Comparison of ENCODE assay signal across 10 cellular contexts in genomic region chr4:2799971-2800690, GRCh38. TPM values are rescaled to one million over a fixed set of nuclear protein-coding genes. Genes with fewer than 3 reads are reported as not detected.
A peak's percentile ranks its signal among the peaks of the same experiment; 100 is the strongest.
DNase-seq lines count a peak whose midpoint lies in the region; ATAC-seq and TF ChIP-seq lines count a peak whose summit lies in the region.
"Had no signal": no experiment of that assay in that cellular context is flagged by ENCODE, and none has a peak within 500 bp of the region (broad histone marks: within the 10 kb centered on the region; RNA-seq: fewer than 3 reads in every experiment).

No MANE protein-coding gene starts in this region.

- no peak overlapping the region for H3K23ac ChIP-seq in mesendoderm (ENCODE audit: low read length)

- H3K4me3 ChIP-seq in breast epithelium (peak overlapping the region; percentile 17 to 58 (median 30)), mesendoderm (ENCODE audit: low read length) (no peak overlapping the region), upper lobe of right lung (peak overlapping the region; percentile 43)

- no peaks in the 10 kb centered on the region for H3K36me3 Mint-ChIP-seq in activated CD8-positive, alpha-beta memory T cell treated with anti-CD3 and anti-CD28 coated beads, Interleukin-2, amount 10 ng/mL, durations not matched to agents 7 days and 5 days

- H3K36me3 ChIP-seq in breast epithelium (no peaks in the 10 kb centered on the region), mesendoderm (ENCODE audit: control insufficient read depth, insufficient read depth, low read length) (no peaks in the 10 kb centered on the region), upper lobe of right lung (no peaks in the 10 kb centered on the region)

- no peak overlapping the region for H3K4ac ChIP-seq in mesendoderm (ENCODE audit: low read depth, low read length)

- peak overlapping the region; percentile 80 for H3K27ac Mint-ChIP-seq in activated CD8-positive, alpha-beta memory T cell treated with anti-CD3 and anti-CD28 coated beads, Interleukin-2, amount 10 ng/mL, durations not matched to agents 7 days and 5 days
- H3K27ac Mint-ChIP-seq: activated naive CD4-positive, alpha-beta T cell treated with anti-CD3 and anti-CD28 coated beads for 36 hours had no signal

- peak overlapping the region; percentile 62 for H3K4me3 Mint-ChIP-seq in activated CD8-positive, alpha-beta memory T cell treated with anti-CD3 and anti-CD28 coated beads, Interleukin-2, amount 10 ng/mL, durations not matched to agents 7 days and 5 days

- CTCF ChIA-PET in activated CD8-positive, alpha-beta memory T cell treated with anti-CD3 and anti-CD28 coated beads, Interleukin-2, amount 10 ng/mL, durations not matched to agents 7 days and 5 days (lab: Charles Lee) = interaction anchor here (0.8 to 1.0 kb wide), 2 partner anchors 14 to 19 kb away, joined by 3 read pairs; no protein-coding TSS in a partner anchor

- H2BK15ac ChIP-seq in mesendoderm (replicated peaks; ENCODE audit: low read depth) = no peak overlapping the region

- no peak overlapping the region for H3K9ac ChIP-seq in mesendoderm (ENCODE audit: low read length)

- no peaks in the 10 kb centered on the region for H3K9me3 Mint-ChIP-seq in activated CD8-positive, alpha-beta memory T cell treated with anti-CD3 and anti-CD28 coated beads, Interleukin-2, amount 10 ng/mL, durations not matched to agents 7 days and 5 days (ENCODE audit: low read depth)
- H3K9me3 Mint-ChIP-seq: activated naive CD4-positive, alpha-beta T cell treated with anti-CD3 and anti-CD28 coated beads for 36 hours had no signal

- H3K56ac ChIP-seq in mesendoderm (ENCODE audit: low read length) = peak overlapping the region; percentile 1

- H3K9me3 ChIP-seq in breast epithelium = no peaks in the 10 kb centered on the region
- H3K9me3 ChIP-seq in upper lobe of right lung = no peaks in the 10 kb centered on the region

- no peak overlapping the region for H4K8ac ChIP-seq in mesendoderm (ENCODE audit: low read depth, low read length)

- H2BK120ac ChIP-seq in mesendoderm (ENCODE audit: low read depth, low read length) = no peak overlapping the region

- intact Hi-C loops in breast epithelium (cut with DNase I; ENCODE audit: low total_unique reads) = loop anchor here (1.0 kb wide), 1 partner anchor 31 kb away; no protein-coding TSS in a partner anchor
- intact Hi-C loops in upper lobe of right lung (cut with DNase I) = no loop called here

- no peak for TF ChIP-seq CTCF in breast epithelium (IDR thresholded peaks at IDR 0.05)
- no peak for TF ChIP-seq CTCF in upper lobe of right lung (IDR thresholded peaks at IDR 0.05)

- H3K27me3 ChIP-seq in breast epithelium = no peaks in the 10 kb centered on the region
- H3K27me3 ChIP-seq in mesendoderm (ENCODE audit: insufficient read depth, low read length, poor library complexity) = no peaks in the 10 kb centered on the region
- H3K27me3 ChIP-seq in upper lobe of right lung = no peaks in the 10 kb centered on the region

- no peaks in the 10 kb centered on the region for H3K79me2 ChIP-seq in mesendoderm (ENCODE audit: control insufficient read depth, insufficient read depth, low read length)

- H4K5ac ChIP-seq in mesendoderm (ENCODE audit: low read length) = no peak overlapping the region

- ATAC-seq in activated CD8-positive, alpha-beta memory T cell treated with anti-CD3 and anti-CD28 coated beads, Interleukin-2, amount 10 ng/mL, durations not matched to agents 7 days and 5 days = no peak
- peak; percentile 5 for ATAC-seq in upper lobe of right lung
- no peak for ATAC-seq in HG03045 (IDR thresholded peaks at IDR 0.05; ENCODE audit: unreplicated experiment)

- DNase-seq in activated CD8-positive, alpha-beta memory T cell treated with anti-CD3 and anti-CD28 coated beads, Interleukin-2, amount 10 ng/mL, durations not matched to agents 7 days and 5 days = no peak
- no peak for DNase-seq in activated CD8-positive, alpha-beta memory T cell treated with anti-CD3 and anti-CD28 coated beads for 24 hours
- DNase-seq in breast epithelium (ENCODE audit: low spot score in 2 of 2) = no peak
- DNase-seq in mesendoderm = no peak
- DNase-seq in upper lobe of right lung = peak; percentile 75
- no peak for DNase-seq in GM19238 (ENCODE audit: insufficient read length, low spot score)
- no peak for DNase-seq in stimulated activated CD4-positive, alpha-beta T cell treated with anti-CD3 and anti-CD28 coated beads, Interleukin-15, amount 100 ng/mL, for 24 hours
- DNase-seq: activated naive CD4-positive, alpha-beta T cell treated with anti-CD3 and anti-CD28 coated beads for 36 hours; NCI-H774 had no signal

- H3K79me1 ChIP-seq in mesendoderm (ENCODE audit: low read length) = no peaks in the 10 kb centered on the region

- no peak overlapping the region for H2BK5ac ChIP-seq in mesendoderm (ENCODE audit: low read length)

- no peaks in the 10 kb centered on the region for H3K27me3 Mint-ChIP-seq in activated CD8-positive, alpha-beta memory T cell treated with anti-CD3 and anti-CD28 coated beads, Interleukin-2, amount 10 ng/mL, durations not matched to agents 7 days and 5 days

- no peak overlapping the region for H2AK5ac ChIP-seq in mesendoderm (ENCODE audit: low read length)

- H3K4me1 ChIP-seq in breast epithelium (peaks cover 36 to 60% of the 10 kb centered on the region in 2 donors), mesendoderm (ENCODE audit: control insufficient read depth, low read depth, low read length) (peaks cover 2% of the 10 kb centered on the region), upper lobe of right lung (peaks cover 93% of the 10 kb centered on the region)

- H3K4me2 ChIP-seq in mesendoderm (ENCODE audit: low read length) = no peak overlapping the region

- TF ChIP-seq POLR2A in breast epithelium (IDR thresholded peaks at IDR 0.05) = no peak

- no CpG with 5 or more reads among the region's 23 CpGs for WGBS in mesendoderm (ENCODE audit: extremely low coverage, insufficient coverage, low lambda C conversion rate)

- H3K27ac ChIP-seq in breast epithelium = peak overlapping the region; percentile 87
- H3K27ac ChIP-seq in mesendoderm (ENCODE audit: low read depth, low read length) = no peak overlapping the region
- H3K27ac ChIP-seq in upper lobe of right lung = peak overlapping the region; percentile 87

- H3K4me1 Mint-ChIP-seq in activated CD8-positive, alpha-beta memory T cell treated with anti-CD3 and anti-CD28 coated beads, Interleukin-2, amount 10 ng/mL, durations not matched to agents 7 days and 5 days = peaks cover 37% of the 10 kb centered on the region

- H3K18ac ChIP-seq in mesendoderm (ENCODE audit: low read length) = no peak overlapping the region

RNA-seq across cellular contexts. Expression of gene SH3BP2, which starts 7.2 kb away (rescaled TPM):
- total RNA-seq in activated CD8-positive, alpha-beta memory T cell treated with anti-CD3 and anti-CD28 coated beads, Interleukin-2, amount 10 ng/mL, durations not matched to agents 7 days and 5 days = 100 to 1,000 TPM in 1 of 2 experiments, 10 to 100 TPM in 1; 88.0 to 105 TPM
- total RNA-seq in breast epithelium (10 to 100 TPM; 40.5 to 74.8 (median 59.3) TPM), upper lobe of right lung (99.0 TPM)
- 19.3 TPM for polyA plus RNA-seq in mesendoderm (2013, experiment 1 of 2)
- 19.0 TPM for polyA plus RNA-seq in mesendoderm (2013, experiment 2 of 2)

RNA-seq across cellular contexts. Expression of gene ADD1, which starts 43.5 kb away (rescaled TPM):
- 100 to 1,000 TPM; 251 to 260 TPM for total RNA-seq in activated CD8-positive, alpha-beta memory T cell treated with anti-CD3 and anti-CD28 coated beads, Interleukin-2, amount 10 ng/mL, durations not matched to agents 7 days and 5 days
- total RNA-seq in breast epithelium = 100 to 1,000 TPM; 161 to 193 (median 181) TPM
- polyA plus RNA-seq in mesendoderm (2013, experiment 1 of 2) = 202 TPM
- polyA plus RNA-seq in mesendoderm (2013, experiment 2 of 2) = 195 TPM
- 286 TPM for total RNA-seq in upper lobe of right lung

RNA-seq across cellular contexts. Expression of gene TNIP2, which starts 44.0 kb away (rescaled TPM):
- 10 to 100 TPM; 51.3 to 53.5 TPM for total RNA-seq in activated CD8-positive, alpha-beta memory T cell treated with anti-CD3 and anti-CD28 coated beads, Interleukin-2, amount 10 ng/mL, durations not matched to agents 7 days and 5 days
- total RNA-seq in breast epithelium = 10 to 100 TPM; 46.4 to 73.4 (median 64.2) TPM
- polyA plus RNA-seq in mesendoderm (2013, experiment 1 of 2) = 23.2 TPM
- polyA plus RNA-seq in mesendoderm (2013, experiment 2 of 2) = 25.0 TPM
- total RNA-seq in upper lobe of right lung = 43.4 TPM
